In genomic region chr20:25987073-25987927, GRCh38 we compare ENCODE assay signal across 8 cellular contexts.
DNase-seq lines count a peak whose midpoint lies in the region; ATAC-seq and TF ChIP-seq lines count a peak whose summit lies in the region.

No MANE protein-coding gene starts in this region.

- peak; percentile 28 for TF ChIP-seq CTCF in AG09319 (IDR thresholded peaks at IDR 0.05; ENCODE audit: low read depth, low read length)
- no peak for TF ChIP-seq CTCF in WI38 (IDR thresholded peaks at IDR 0.05; ENCODE audit: low read depth, low read length)
- peak; percentile 48 for TF ChIP-seq CTCF in cardiac fibroblast (IDR thresholded peaks at IDR 0.05; ENCODE audit: low read depth, low read length)

- H3K4me3 ChIP-seq in WI38 (ENCODE audit: low read depth, low read length) (peak overlapping the region; percentile 23; the same call in 1 of the 2 replicates), cardiac fibroblast (replicated peaks in 1 of 2; ENCODE audit: low read depth in 2 of 2, low read length in 2 of 2) (peak overlapping the region; percentile 29 to 41)

- peak; percentile 89 for ATAC-seq in GM19324 (IDR thresholded peaks at IDR 0.05; ENCODE audit: low FRiP score, unreplicated experiment)
- peak; percentile 56 for ATAC-seq in HG03521 (IDR thresholded peaks at IDR 0.05; ENCODE audit: unreplicated experiment)

- intact Hi-C loops in posterior vena cava (cut with DNase I): no loop called here

- DNase-seq in AG09319 (ENCODE audit: extremely low read depth, low read depth): no peak
- DNase-seq in cardiac fibroblast (ENCODE audit: low read depth in 2 of 2): peak; percentile 54 to 56
- peak; percentile 46 for DNase-seq in medulla oblongata (ENCODE audit: extremely low spot score)
- peak; percentile 5 to 20 for DNase-seq in stimulated activated CD8-positive, alpha-beta memory T cell treated with anti-CD3 and anti-CD28 coated beads, Interleukin-4, amount 100 ng/mL, for 4 hours (ENCODE audit: low read depth in 2 of 2, low spot score in 1 of 2)
- DNase-seq in posterior vena cava (ENCODE audit: low spot score): no peak

Comparison
In these comparisons a context has a peak if more than half of its experiments do, and no peak if none do; other contexts are left out.
1. DNase-seq: peak in cardiac fibroblast (2 of 2), medulla oblongata (single experiment) and stimulated activated CD8-positive, alpha-beta memory T cell treated with anti-CD3 and anti-CD28 coated beads, Interleukin-4, amount 100 ng/mL, for 4 hours (2 of 2); none in AG09319 (single experiment) and posterior vena cava (single experiment).